Comparison of ENCODE assay signal across 9 cellular contexts in genomic region chr12:123767613-123768012, GRCh38. TPM values are rescaled to one million over a fixed set of nuclear protein-coding genes. Genes with fewer than 3 reads are reported as not detected.
A peak's percentile ranks its signal among the peaks of the same experiment; 100 is the strongest.
DNase-seq lines count a peak whose midpoint lies in the region; ATAC-seq and TF ChIP-seq lines count a peak whose summit lies in the region.
"Had no signal": no experiment of that assay in that cellular context is flagged by ENCODE, and none has a peak within 500 bp of the region (broad histone marks: within the 10 kb centered on the region; RNA-seq: fewer than 3 reads in every experiment).

No MANE protein-coding gene starts in this region.

- ATAC-seq in GM19438 (IDR thresholded peaks at IDR 0.05; ENCODE audit: low read depth, unreplicated experiment) (peak; percentile 82), HG03139 (IDR thresholded peaks at IDR 0.05; ENCODE audit: unreplicated experiment) (peak; percentile 87)
- ATAC-seq in activated T-helper 17 cell treated with anti-CD3 and anti-CD28 coated beads, Interleukin-2, amount 50 U/mL, for 72 hours (replicated peaks), result peak; percentile 68

- H3K4me2 ChIP-seq in Karpas-422 (ENCODE audit: low read depth, low read length, poor library complexity, severe bottlenecking), result no peak overlapping the region

- peaks cover under 1% of the 10 kb centered on the region; the same call in 1 of the 2 replicates for H3K4me1 ChIP-seq in Karpas-422 (ENCODE audit: low read length)

- no peak overlapping the region for H3K4me3 ChIP-seq in Karpas-422 (ENCODE audit: low read length)

- H3K9ac ChIP-seq in Karpas-422 (ENCODE audit: low read length), result no peak overlapping the region

- H3K27me3 ChIP-seq in Karpas-422 (ENCODE audit: low read length), result no peaks in the 10 kb centered on the region

- H3K4me1 Mint-ChIP-seq in activated T-helper 17 cell treated with anti-CD3 and anti-CD28 coated beads, Interleukin-2, amount 50 U/mL, for 72 hours, result peaks cover 6% of the 10 kb centered on the region

- no peaks in the 10 kb centered on the region for H3K36me3 ChIP-seq in Karpas-422 (ENCODE audit: insufficient read depth, low read length)

- TF ChIP-seq CTCF in GM10266 (IDR thresholded peaks at IDR 0.05; ENCODE audit: control insufficient read depth, insufficient read depth, low read depth, missing control alignments), result no peak

- H3K79me2 ChIP-seq in Karpas-422 (ENCODE audit: low read length), result no peaks in the 10 kb centered on the region

- H3K27ac ChIP-seq in Karpas-422 (ENCODE audit: low read length), result no peak overlapping the region

- no peak overlapping the region for H2AFZ ChIP-seq in Karpas-422 (ENCODE audit: low read length)

- H3K9me3 ChIP-seq in Karpas-422 (ENCODE audit: low read length), result no peaks in the 10 kb centered on the region

- DNase-seq in GM10266 (ENCODE audit: extremely low spot score) (peak; percentile 64), posterior vena cava (ENCODE audit: low spot score) (no peak), DMS153 treated with DMSO at 0.1 percent for 48 hours (lab: John Stamatoyannopoulos, UW; ENCODE audit: unreplicated experiment) (no peak), nucleus accumbens (lab: John Stamatoyannopoulos, UW) (no peak), Karpas-422 (no peak)
- DNase-seq: foreskin fibroblast had no signal

- no peaks in the 10 kb centered on the region for H3K9me3 Mint-ChIP-seq in activated T-helper 17 cell treated with anti-CD3 and anti-CD28 coated beads, Interleukin-2, amount 50 U/mL, for 72 hours

- H3K36me3 Mint-ChIP-seq in activated T-helper 17 cell treated with anti-CD3 and anti-CD28 coated beads, Interleukin-2, amount 50 U/mL, for 72 hours (ENCODE audit: low read depth), result no peaks in the 10 kb centered on the region

- no peaks in the 10 kb centered on the region for H3K9me2 ChIP-seq in Karpas-422 (replicated peaks; ENCODE audit: insufficient read depth, low read length)

- H4K20me1 ChIP-seq in Karpas-422 (ENCODE audit: insufficient read depth, low read depth, low read length), result no peaks in the 10 kb centered on the region

- H3K27me3 Mint-ChIP-seq in activated T-helper 17 cell treated with anti-CD3 and anti-CD28 coated beads, Interleukin-2, amount 50 U/mL, for 72 hours, result peaks cover 8% of the 10 kb centered on the region

- intact Hi-C loops in posterior vena cava (cut with DNase I), result no loop called here

- H3K4me3 Mint-ChIP-seq in activated T-helper 17 cell treated with anti-CD3 and anti-CD28 coated beads, Interleukin-2, amount 50 U/mL, for 72 hours, result no peak overlapping the region

- peak overlapping the region; percentile 26 for H3K27ac Mint-ChIP-seq in activated T-helper 17 cell treated with anti-CD3 and anti-CD28 coated beads, Interleukin-2, amount 50 U/mL, for 72 hours

RNA-seq across cellular contexts. Expression of gene DNAH10, which starts 5.5 kb away (rescaled TPM):
- under 1 TPM; 0.26 to 0.30 TPM for total RNA-seq in activated T-helper 17 cell treated with anti-CD3 and anti-CD28 coated beads, Interleukin-2, amount 50 U/mL, for 72 hours
- total RNA-seq in posterior vena cava, result not detected
- 0.29 and 0.30 TPM in 2 replicates for total RNA-seq in Karpas-422 (2014; rRNA removed; shearing (Covaris generic); ENCODE audit: low replicate concordance)

RNA-seq across cellular contexts. Expression of gene ATP6V0A2, which starts 55.5 kb away (rescaled TPM):
- 10 to 100 TPM; 65.8 to 70.3 TPM for total RNA-seq in activated T-helper 17 cell treated with anti-CD3 and anti-CD28 coated beads, Interleukin-2, amount 50 U/mL, for 72 hours
- total RNA-seq in posterior vena cava, result 10 to 100 TPM; 20.2 to 20.7 TPM
- total RNA-seq in Karpas-422 (2014; rRNA removed; shearing (Covaris generic); ENCODE audit: low replicate concordance), result 33.3 and 39.0 TPM in 2 replicates
